In genomic region chr17:20896153-20896649, GRCh38 we compare ENCODE assay signal across 9 cellular contexts.
DNase-seq lines count a peak whose midpoint lies in the region; ATAC-seq and TF ChIP-seq lines count a peak whose summit lies in the region.
"Had no signal": no experiment of that assay in that cellular context is flagged by ENCODE, and none has a peak within 500 bp of the region (broad histone marks: within the 10 kb centered on the region; RNA-seq: fewer than 3 reads in every experiment).

No MANE protein-coding gene starts in this region.

- peak; percentile 57 for DNase-seq in activated CD8-positive, alpha-beta memory T cell treated with anti-CD3 and anti-CD28 coated beads, Interleukin-2, amount 50 U/mL, for 48 hours
- DNase-seq in fibroblast of villous mesenchyme (ENCODE audit: low read depth) (no peak), HK-2 (ENCODE audit: unreplicated experiment) (no peak), NCI-H2196 treated with DMSO at 0.1 percent for 48 hours (lab: John Stamatoyannopoulos, UW; ENCODE audit: unreplicated experiment) (no peak)
- peak; percentile 5 to 21 (median 7) for DNase-seq in stimulated activated CD4-positive, alpha-beta T cell treated with anti-CD3 and anti-CD28 coated beads, Interleukin-12 subunit alpha, Interleukin-12 subunit beta, amount 100 ng/mL, for 48 hours (ENCODE audit: low read depth in 2 of 3, low spot score in 1 of 3)

- TF ChIP-seq CTCF in fibroblast of villous mesenchyme (IDR thresholded peaks at IDR 0.05; ENCODE audit: insufficient read depth, low read depth, low read length), result peak; percentile 18

- H3K4me3 ChIP-seq in GM08714 (ENCODE audit: low read length), result peak overlapping the region; percentile 21; the same call in 1 of the 2 replicates
- no peak overlapping the region for H3K4me3 ChIP-seq in fibroblast of villous mesenchyme (ENCODE audit: low read depth, low read length)
- H3K4me3 ChIP-seq: SJSA1 had no signal

- ATAC-seq in HG03045 (IDR thresholded peaks at IDR 0.05; ENCODE audit: unreplicated experiment) (no peak), SK-N-SH treated with all-trans-retinoic acid at 6 μM for 48 hours (no peak)

TF ChIP-seq in SK-N-SH treated with all-trans-retinoic acid at 6 μM for 48 hours, 23 proteins besides CTCF, POLR2A, EP300 and RAD21:
- TF ChIP-seq ZFP3 (CRISPR knock-in tag; IDR thresholded peaks at IDR 0.05), result no peak

Comparison
In these comparisons a context has a peak if more than half of its experiments do, and no peak if none do; other contexts are left out.
1. DNase-seq: peak in activated CD8-positive, alpha-beta memory T cell treated with anti-CD3 and anti-CD28 coated beads, Interleukin-2, amount 50 U/mL, for 48 hours (single experiment) and stimulated activated CD4-positive, alpha-beta T cell treated with anti-CD3 and anti-CD28 coated beads, Interleukin-12 subunit alpha, Interleukin-12 subunit beta, amount 100 ng/mL, for 48 hours (3 of 3); none in fibroblast of villous mesenchyme (single experiment), HK-2 (single experiment) and NCI-H2196 treated with DMSO at 0.1 percent for 48 hours (single experiment).